In the genomic region with DNA sequence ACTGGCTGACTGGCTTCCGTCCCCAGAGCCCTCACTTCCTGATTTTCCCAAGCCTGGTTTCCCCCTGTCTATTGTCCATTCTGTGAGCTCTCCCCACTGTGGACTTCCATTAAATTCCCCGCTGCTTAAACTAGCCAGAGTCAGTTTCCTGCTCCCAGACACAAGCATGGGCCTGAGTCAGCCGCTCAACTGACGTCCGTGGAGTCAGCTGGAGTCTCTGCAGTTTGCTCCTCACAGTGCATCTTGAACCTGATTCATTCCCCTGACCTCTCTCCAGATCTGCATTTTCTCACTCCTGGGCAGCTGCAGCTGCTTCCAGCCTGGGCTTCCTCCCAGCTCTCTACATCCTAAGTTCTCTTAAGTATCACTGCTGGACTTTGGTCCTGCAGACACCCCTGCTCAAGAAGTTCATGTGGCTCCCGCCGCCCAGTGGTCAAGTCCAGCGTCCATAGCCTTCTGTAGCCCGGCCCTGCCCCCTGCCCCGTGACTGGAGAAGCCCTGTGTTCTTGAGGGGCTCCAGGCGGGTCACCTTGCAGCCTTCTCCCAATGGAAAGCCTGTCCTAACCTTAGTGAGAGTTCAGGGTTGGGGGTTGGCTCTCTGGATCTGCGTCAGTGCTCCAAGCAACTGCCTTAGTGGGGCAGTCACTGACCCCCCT, we compare ENCODE assay signal across 8 cellular contexts. TPM values are rescaled to one million over a fixed set of nuclear protein-coding genes. Genes with fewer than 3 reads are reported as not detected.
DNase-seq lines count a peak whose midpoint lies in the region; ATAC-seq, FAIRE-seq and TF ChIP-seq lines count a peak whose summit lies in the region.

No MANE protein-coding gene starts in this region.

- CTCF ChIA-PET in AG04449 (lab: Yijun Ruan, JAX) = interaction anchor here (1.0 to 3.0 kb wide), 5 partner anchors 9 to 62 kb away, joined by 3 to 10 read pairs (median 3); no protein-coding TSS in a partner anchor

- no peak for FAIRE-seq in pancreas (lab: Jason Lieb, UNC)

- 81 to 89% methylated on average over 12 of the region's 12 CpGs for WGBS in pancreas, 2 donors

- TF ChIP-seq CTCF in AG04449 (IDR thresholded peaks at IDR 0.05; ENCODE audit: insufficient read depth, low read length, missing control alignments) (no peak), pancreas (IDR thresholded peaks at IDR 0.05) (no peak), MM.1S (IDR thresholded peaks at IDR 0.05; ENCODE audit: low read length) (no peak)

- no peaks in the 10 kb centered on the region for H3F3A ChIP-seq in MM.1S (ENCODE audit: insufficient read depth, low read length)

- H3K27ac ChIP-seq in pancreas (peak overlapping the region in 2 of 4 donors; percentile 62 to 76), MM.1S (ENCODE audit: low read length) (no peak overlapping the region)

- no peaks in the 10 kb centered on the region for H3K9me3 ChIP-seq in adipocyte (ENCODE audit: control insufficient read depth, low read length)
- H3K9me3 ChIP-seq in pancreas = no peaks in the 10 kb centered on the region
- H3K9me3 ChIP-seq in MM.1S (replicated peaks; ENCODE audit: insufficient read depth, low read length) = no peaks in the 10 kb centered on the region

- POLR2A ChIA-PET in AG04449 (lab: Yijun Ruan, JAX) = interaction anchor here (0.6 to 3.2 kb wide), 5 partner anchors 8 to 244 kb away, joined by 3 to 38 read pairs (median 3); a partner anchor contains a TSS

- H3K79me2 ChIP-seq in MM.1S (ENCODE audit: low read length) = no peaks in the 10 kb centered on the region

- H3K27me3 ChIP-seq in adipocyte (replicated peaks; ENCODE audit: control insufficient read depth, insufficient read depth, low read length) (no peaks in the 10 kb centered on the region), pancreas (no peaks in the 10 kb centered on the region), H7 (ENCODE audit: control insufficient read depth, insufficient read depth, low read length) (no peaks in the 10 kb centered on the region), MM.1S (replicated peaks; ENCODE audit: insufficient read depth, low read length) (no peaks in the 10 kb centered on the region)

- no peaks in the 10 kb centered on the region for H4K20me1 ChIP-seq in MM.1S (ENCODE audit: insufficient read depth, low read length)

- H3K4me3 ChIP-seq in AG04449 (ENCODE audit: low read depth, low read length) (no peak overlapping the region), adipocyte (ENCODE audit: low read length) (peak overlapping the region; percentile 25), pancreas (no peak overlapping the region), H7 (ENCODE audit: insufficient read depth, low read depth, low read length) (no peak overlapping the region), MM.1S (ENCODE audit: low read length) (no peak overlapping the region)

- H3K4me1 ChIP-seq in adipocyte (ENCODE audit: control insufficient read depth, insufficient read depth, low read length) = peaks cover 31% of the 10 kb centered on the region
- peaks cover 0 to 10% (median 4%) of the 10 kb centered on the region in 3 donors for H3K4me1 ChIP-seq in pancreas
- H3K4me1 ChIP-seq in MM.1S (ENCODE audit: low read length) = no peaks in the 10 kb centered on the region

- H3K4me2 ChIP-seq in MM.1S (ENCODE audit: low read depth, low read length) = no peak overlapping the region

- H3K9ac ChIP-seq in adipocyte (ENCODE audit: low read length) (peak overlapping the region; percentile 74), MM.1S (ENCODE audit: low read length) (no peak overlapping the region)

- intact Hi-C loops in pancreas (cut with DNase I) = no loop called here

- peak; percentile 17 to 60 (median 54) for ATAC-seq in pancreas

- H3K36me3 ChIP-seq in adipocyte (ENCODE audit: control insufficient read depth, insufficient read depth, low read length, severe bottlenecking) (no peaks in the 10 kb centered on the region), pancreas (no peaks in the 10 kb centered on the region), H7 (replicated peaks; ENCODE audit: control insufficient read depth, insufficient read depth, low read length) (no peaks in the 10 kb centered on the region), MM.1S (replicated peaks; ENCODE audit: insufficient read depth, low read length) (no peaks in the 10 kb centered on the region)

- peak; percentile 90 for DNase-seq in AG04449 (ENCODE audit: low read depth, low spot score)
- DNase-seq in adipocyte (ENCODE audit: low read depth) = peak; percentile 81
- peak; percentile 78 for DNase-seq in glomerular endothelial cell (ENCODE audit: extremely low read depth, low read depth, low spot score)
- DNase-seq in pancreas = peak in 1 of 6 donors; percentile 21
- no peak for DNase-seq in H7
- no peak for DNase-seq in MM.1S
- DNase-seq in NCI-H1048 (lab: John Stamatoyannopoulos, UW) = no peak
- DNase-seq in SW 1271 (lab: John Stamatoyannopoulos, UW) = no peak

- no peaks in the 10 kb centered on the region for H3K9me2 ChIP-seq in MM.1S (replicated peaks; ENCODE audit: insufficient read depth, low read length)

- H2AFZ ChIP-seq in MM.1S (ENCODE audit: low read length) = no peak overlapping the region

RNA-seq across cellular contexts. Expression of a gene that starts 20.0 kb away (rescaled TPM):
- 108 and 316 TPM in 2 replicates for total RNA-seq in glomerular endothelial cell
- 100 to 1,000 TPM in 1 of 6 donors, 10 to 100 TPM in 5; 48.2 to 124 (median 60.1) TPM for total RNA-seq in pancreas
- polyA plus RNA-seq in pancreas = 100 to 1,000 TPM in 1 of 2 donors, 10 to 100 TPM in 1; 96.9 to 101 TPM
- 49.2 and 64.3 TPM in 2 replicates for total RNA-seq in H7 (2014; rRNA removed; shearing (Covaris generic))

Comparison
In these comparisons a context has a peak if more than half of its experiments do, and no peak if none do; other contexts are left out.
1. DNase-seq: peak in AG04449 (single experiment), adipocyte (single experiment) and glomerular endothelial cell (single experiment); none in H7 (single experiment), MM.1S (single experiment), NCI-H1048 (single experiment) and SW 1271 (0 of 2).